Comparison of ENCODE assay signal across 18 cellular contexts in genomic region chr6:140846518-140847277, GRCh38.
DNase-seq lines count a peak whose midpoint lies in the region; TF ChIP-seq lines count a peak whose summit lies in the region.
"Had no signal": no experiment of that assay in that cellular context is flagged by ENCODE, and none has a peak within 500 bp of the region (broad histone marks: within the 10 kb centered on the region; RNA-seq: fewer than 3 reads in every experiment).

No MANE protein-coding gene starts in this region.

- WGBS in GM23248 (ENCODE audit: low coverage in 1 of 2, low lambda C conversion rate in 2 of 2, missing lambda C conversion rate in 2 of 2), 2 experiments: 16 to 21% methylated on average over 3 of the region's 3 CpGs
- 77 to 84% methylated on average over 3 of the region's 3 CpGs for WGBS in transverse colon (ENCODE audit: low coverage in 1 of 2), 2 donors

- H3K27ac ChIP-seq in GM23248 (peak overlapping the region; percentile 54), transverse colon (no peak overlapping the region)
- H3K27ac ChIP-seq: C4-2B, gastrocnemius medialis, WERI-Rb-1 had no signal

- peaks cover 25% of the 10 kb centered on the region for H3F3A ChIP-seq in GM23248 (ENCODE audit: insufficient read depth)

- H3K27me3 ChIP-seq in GM23248 (replicated peaks; ENCODE audit: insufficient read depth) (no peaks in the 10 kb centered on the region), adipocyte (replicated peaks; ENCODE audit: control insufficient read depth, insufficient read depth, low read length) (no peaks in the 10 kb centered on the region), transverse colon (no peaks in the 10 kb centered on the region)
- H3K27me3 ChIP-seq: gastrocnemius medialis had no signal

- H2AFZ ChIP-seq in GM23248: peak overlapping the region; percentile 16; the same call in 1 of the 2 replicates
- H2AFZ ChIP-seq: GM23338 had no signal

- TF ChIP-seq CTCF in fibroblast of pulmonary artery (IDR thresholded peaks at IDR 0.05; ENCODE audit: low read length, missing control alignments) (no peak), transverse colon (IDR thresholded peaks at IDR 0.05) (no peak)

- TF ChIP-seq POLR2A in transverse colon (IDR thresholded peaks at IDR 0.05): no peak

- in situ Hi-C loops in GM23248 (cut with MboI): no loop called here
- in situ Hi-C loops in transverse colon (cut with MboI; ENCODE audit: low pct_ligation_motif_present in 1 of 4, low pct_unique_long_range_greater_than_20kb in 1 of 4, low sequenced_read_pairs in 3 of 4): no loop called here

- H3K9ac ChIP-seq in GM23248 (no peak overlapping the region), adipocyte (ENCODE audit: low read length) (peak overlapping the region; percentile 82)

- H3K9me3 ChIP-seq in GM23248 (ENCODE audit: low read depth): no peaks in the 10 kb centered on the region
- H3K9me3 ChIP-seq in adipocyte (ENCODE audit: control insufficient read depth, low read length): no peaks in the 10 kb centered on the region
- H3K9me3 ChIP-seq in transverse colon: no peaks in the 10 kb centered on the region
- H3K9me3 ChIP-seq: gastrocnemius medialis had no signal

- peak; percentile 73 for DNase-seq in GM23248
- peak; percentile 33 for DNase-seq in adipocyte (ENCODE audit: low read depth)
- DNase-seq in fibroblast of pulmonary artery (ENCODE audit: low read depth): peak; percentile 46
- peak; percentile 18 for DNase-seq in renal cortical epithelial cell (ENCODE audit: low read depth)
- no peak for DNase-seq in SW480 (ENCODE audit: low spot score)
- DNase-seq in transverse colon: no peak
- DNase-seq in putamen (ENCODE audit: low spot score): no peak
- no peak for DNase-seq in DMS114 treated with DMSO at 0.1 percent for 48 hours (lab: John Stamatoyannopoulos, UW; ENCODE audit: unreplicated experiment)
- DNase-seq: activated CD8-positive, alpha-beta T cell treated with anti-CD3 and anti-CD28 coated beads for 36 hours; DMS79; gastrocnemius medialis; NCI-H2029; NCI-H524; substantia nigra; SW 1271; WERI-Rb-1 had no signal

- H3K9me2 ChIP-seq in GM23248 (ENCODE audit: insufficient read depth): no peaks in the 10 kb centered on the region

- H3K4me2 ChIP-seq in GM23248 (ENCODE audit: unreplicated experiment): peak overlapping the region; percentile 42
- H3K4me2 ChIP-seq: GM23338 had no signal

- H3K4me1 ChIP-seq in GM23248 (ENCODE audit: insufficient read depth) (peaks cover 51% of the 10 kb centered on the region), adipocyte (ENCODE audit: control insufficient read depth, insufficient read depth, low read length) (peaks cover 59% of the 10 kb centered on the region), transverse colon (no peaks in the 10 kb centered on the region)
- H3K4me1 ChIP-seq: gastrocnemius medialis had no signal

- no peaks in the 10 kb centered on the region for H3K79me2 ChIP-seq in GM23248 (ENCODE audit: insufficient read depth)

- H3K36me3 ChIP-seq in GM23248 (ENCODE audit: low read depth) (no peaks in the 10 kb centered on the region), adipocyte (ENCODE audit: control insufficient read depth, insufficient read depth, low read length, severe bottlenecking) (no peaks in the 10 kb centered on the region), transverse colon (no peaks in the 10 kb centered on the region)
- H3K36me3 ChIP-seq: gastrocnemius medialis, WERI-Rb-1 had no signal

- intact Hi-C loops in transverse colon (cut with DNase I; ENCODE audit: low total_unique reads): no loop called here

- no peak for TF ChIP-seq EP300 in transverse colon (IDR thresholded peaks at IDR 0.05; ENCODE audit: low read depth)

- H3K4me3 ChIP-seq in GM23248: no peak overlapping the region
- H3K4me3 ChIP-seq in adipocyte (ENCODE audit: low read length): peak overlapping the region; percentile 5
- no peak overlapping the region for H3K4me3 ChIP-seq in fibroblast of pulmonary artery (replicated peaks; ENCODE audit: low read depth, low read length)
- H3K4me3 ChIP-seq in transverse colon: no peak overlapping the region
- H3K4me3 ChIP-seq: gastrocnemius medialis, GM23338 had no signal

- H4K20me1 ChIP-seq in GM23248 (ENCODE audit: insufficient read depth): no peaks in the 10 kb centered on the region

Comparison
In these comparisons a context has a peak if more than half of its experiments do, and no peak if none do; other contexts are left out.
1. DNase-seq: peak in GM23248 (single experiment), adipocyte (single experiment), fibroblast of pulmonary artery (single experiment) and renal cortical epithelial cell (single experiment); none in SW480 (single experiment), transverse colon (single experiment), putamen (single experiment) and DMS114 treated with DMSO at 0.1 percent for 48 hours (single experiment).